In genomic region chr1:115327270-115327669, GRCh38 we compare ENCODE assay signal across 14 cellular contexts. TPM values are rescaled to one million over a fixed set of nuclear protein-coding genes. Genes with fewer than 3 reads are reported as not detected.
"Had no signal": no experiment of that assay in that cellular context is flagged by ENCODE, and none has a peak within 500 bp of the region (broad histone marks: within the 10 kb centered on the region; RNA-seq: fewer than 3 reads in every experiment).

No MANE protein-coding gene starts in this region.

- H3K79me2 ChIP-seq: hepatocyte had no signal

- H3K9me3 ChIP-seq: adrenal gland, colonic mucosa, neutrophil, transverse colon had no signal

- H3K27ac ChIP-seq: adrenal gland, colonic mucosa, hepatocyte, neutrophil, transverse colon had no signal

- H3K36me3 ChIP-seq: adrenal gland, colonic mucosa, neutrophil, transverse colon had no signal

- H3K4me1 ChIP-seq: colonic mucosa had no signal

- H3K27me3 ChIP-seq: adrenal gland, colonic mucosa, hepatocyte, transverse colon had no signal

- DNase-seq: activated naive CD4-positive, alpha-beta T cell treated with anti-CD3 and anti-CD28 coated beads, Interleukin-2, amount 10 ng/mL, durations not matched to agents 7 days and 5 days; adrenal gland; colonic mucosa; effector CD4-positive, alpha-beta T cell; left cardiac atrium; mammary epithelial cell; naive thymus-derived CD8-positive, alpha-beta T cell; right cardiac atrium; stimulated activated CD4-positive, alpha-beta T cell treated with anti-CD3 and anti-CD28 coated beads, Interleukin-1b, Interleukin-23, amount 100 ng/mL, for 48 hours; transverse colon had no signal

- H3K4me3 ChIP-seq: adrenal gland, colonic mucosa, hepatocyte, transverse colon had no signal

- H2AFZ ChIP-seq: hepatocyte had no signal

- H3K4me2 ChIP-seq: hepatocyte had no signal

RNA-seq across cellular contexts. Expression of gene NGF, which starts 10.8 kb away (rescaled TPM):
- total RNA-seq: activated T-helper 2 cell treated with anti-CD3 and anti-CD28 coated beads, Interferon-gamma antibody, Interleukin-2, Interleukin-4, amounts not matched to agents 10 μg/mL and 5 μg/mL and 100 μg/mL, durations not matched to agents 14 hours and 24 hours and 36 hours; mononuclear cell; naive thymus-derived CD8-positive, alpha-beta T cell had no signal
